In the genomic region with DNA sequence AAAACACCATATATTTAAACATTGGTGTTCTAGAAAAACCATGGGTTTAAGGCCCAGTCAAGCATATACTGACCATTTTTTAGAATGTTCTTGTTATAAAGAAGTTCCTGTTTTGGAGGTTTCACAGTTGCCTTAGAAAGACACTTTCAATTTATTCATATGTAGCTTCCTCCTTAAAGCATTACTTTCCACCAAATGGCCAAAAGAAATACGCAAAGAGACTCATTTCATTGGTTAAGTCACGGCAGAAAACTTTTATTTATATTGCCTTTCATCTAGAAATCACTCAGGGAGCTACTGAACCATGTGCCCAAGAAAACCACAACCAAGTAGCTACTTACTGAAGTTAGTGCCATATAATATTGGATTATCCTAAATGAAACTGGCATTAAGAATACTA, we compare ENCODE assay signal across 16 cellular contexts. TPM values are rescaled to one million over a fixed set of nuclear protein-coding genes. Genes with fewer than 3 reads are reported as not detected.
DNase-seq lines count a peak whose midpoint lies in the region; ATAC-seq and TF ChIP-seq lines count a peak whose summit lies in the region.
"Had no signal": no experiment of that assay in that cellular context is flagged by ENCODE, and none has a peak within 500 bp of the region (broad histone marks: within the 10 kb centered on the region; RNA-seq: fewer than 3 reads in every experiment).

No MANE protein-coding gene starts in this region.

- 90% methylated on average over 2 of the region's 2 CpGs for WGBS in hepatocyte (ENCODE audit: low lambda C conversion rate, missing lambda C conversion rate)
- WGBS in SK-N-SH (ENCODE audit: low lambda C conversion rate), result 7% methylated on average over 2 of the region's 2 CpGs

- H3F3A ChIP-seq in PC-9 (ENCODE audit: insufficient read depth, low read depth), result no peaks in the 10 kb centered on the region
- H3F3A ChIP-seq in SK-N-SH (replicated peaks; ENCODE audit: insufficient read depth), result no peaks in the 10 kb centered on the region

- DNase-seq in PC-9 (no peak), hepatocyte (ENCODE audit: low spot score) (no peak), SK-N-SH (no peak), NCI-H187 treated with DMSO at 0.1 percent for 48 hours (lab: John Stamatoyannopoulos, UW) (no peak)
- DNase-seq: activated T-cell treated with anti-CD3 and anti-CD28 coated beads, Interleukin-2, amount 50 U/mL, for 4 hours; GF-D8; islet precursor cell; stomach had no signal

- H3K27ac ChIP-seq in PC-9, result no peak overlapping the region
- H3K27ac ChIP-seq in hepatocyte, result no peak overlapping the region
- H3K27ac ChIP-seq in SK-N-SH (ENCODE audit: low read depth in 2 of 2, low read length in 1 of 2), result no peak overlapping the region
- H3K27ac ChIP-seq: right atrium auricular region, SJSA1, stomach had no signal

- H3K36me3 ChIP-seq in PC-9 (ENCODE audit: low read depth) (no peaks in the 10 kb centered on the region), hepatocyte (replicated peaks; ENCODE audit: insufficient read depth, low read depth) (no peaks in the 10 kb centered on the region), SK-N-SH (replicated peaks in 1 of 2; ENCODE audit: control insufficient read depth in 1 of 2, insufficient read depth in 2 of 2, low read length in 1 of 2) (no peaks in the 10 kb centered on the region)
- H3K36me3 ChIP-seq: right atrium auricular region, SJSA1, stomach had no signal

- H3K4me1 ChIP-seq in PC-9 (replicated peaks; ENCODE audit: insufficient read depth) (no peaks in the 10 kb centered on the region), hepatocyte (ENCODE audit: insufficient read depth) (no peaks in the 10 kb centered on the region), SK-N-SH (ENCODE audit: control insufficient read depth in 1 of 2, insufficient read depth in 2 of 2, low read depth in 1 of 2, low read length in 1 of 2) (no peaks in the 10 kb centered on the region; a peak in 1 of 4 replicates)
- H3K4me1 ChIP-seq: right atrium auricular region, SJSA1, stomach had no signal

- intact Hi-C loops in PC-9 (cut with micrococcal nuclease; ENCODE audit: unreplicated experiment), result no loop called here

- CTCF ChIA-PET in PC-9 (lab: Charles Lee) (interaction anchor here (0.7 kb wide), 1 partner anchor 204 kb away, joined by 3 read pairs; no protein-coding TSS in a partner anchor), SK-N-SH (lab: Yijun Ruan, JAX) (no interaction called here)

- H4K20me1 ChIP-seq in PC-9 (ENCODE audit: insufficient read depth) (no peaks in the 10 kb centered on the region), hepatocyte (ENCODE audit: insufficient read depth, poor library complexity, severe bottlenecking) (no peaks in the 10 kb centered on the region), SK-N-SH (ENCODE audit: insufficient read depth) (no peaks in the 10 kb centered on the region)

- no peak overlapping the region for H3K4me3 ChIP-seq in PC-9
- no peak overlapping the region for H3K4me3 ChIP-seq in hepatocyte
- no peak overlapping the region for H3K4me3 ChIP-seq in SK-N-SH (ENCODE audit: low read depth in 2 of 2, low read length in 1 of 2)
- H3K4me3 ChIP-seq: K562, right atrium auricular region, SJSA1, stomach had no signal

- no peak for TF ChIP-seq EP300 in SK-N-SH (IDR thresholded peaks at IDR 0.05; ENCODE audit: borderline replicate concordance in 1 of 2, low read depth in 1 of 2, low read length in 1 of 2)

- no peaks in the 10 kb centered on the region for H3K79me2 ChIP-seq in PC-9 (ENCODE audit: low read depth)
- no peaks in the 10 kb centered on the region for H3K79me2 ChIP-seq in hepatocyte
- H3K79me2 ChIP-seq in SK-N-SH (ENCODE audit: insufficient read depth), result no peaks in the 10 kb centered on the region

- no peaks in the 10 kb centered on the region for H3K27me3 ChIP-seq in PC-9 (ENCODE audit: insufficient read depth, low read depth)
- H3K27me3 ChIP-seq in hepatocyte, result no peaks in the 10 kb centered on the region
- peaks cover 4% of the 10 kb centered on the region; the same call in 1 of the 2 replicates for H3K27me3 ChIP-seq in SK-N-SH (ENCODE audit: insufficient read depth)
- H3K27me3 ChIP-seq: right atrium auricular region, SJSA1, stomach had no signal

- POLR2A ChIA-PET in PC-9 (lab: Charles Lee; ENCODE audit: unreplicated experiment) (no interaction called here), SK-N-SH (lab: Yijun Ruan, JAX) (no interaction called here)

- H2AFZ ChIP-seq in PC-9 (no peak overlapping the region), hepatocyte (no peak overlapping the region), SK-N-SH (ENCODE audit: low read depth) (no peak overlapping the region)

- no TSS peak for BruUV-seq in PC-9 (replicated peaks; lab: Mats Ljungman, UMichigan)

- no peak overlapping the region for H3K9ac ChIP-seq in SK-N-SH

- TF ChIP-seq RAD21 in SK-N-SH (IDR thresholded peaks at IDR 0.05; ENCODE audit: low read length), result no peak

- H3K4me2 ChIP-seq in PC-9 (no peak overlapping the region), hepatocyte (no peak overlapping the region), SK-N-SH (no peak overlapping the region)

- peak; percentile 89 for ATAC-seq in GM18519 (IDR thresholded peaks at IDR 0.05; ENCODE audit: low FRiP score, unreplicated experiment)
- peak; percentile 97 for ATAC-seq in GM21528 (IDR thresholded peaks at IDR 0.05; ENCODE audit: low FRiP score, unreplicated experiment)
- ATAC-seq in HG03342 (IDR thresholded peaks at IDR 0.05; ENCODE audit: unreplicated experiment), result peak; percentile 95
- peak; percentile 52 for ATAC-seq in esophagus mucosa
- ATAC-seq: activated T-cell treated with anti-CD3 and anti-CD28 coated beads, Interleukin-2, amount 50 U/mL, for 4 hours; K562 had no signal

- H3K9me2 ChIP-seq in PC-9 (ENCODE audit: insufficient read depth) (no peaks in the 10 kb centered on the region), hepatocyte (replicated peaks; ENCODE audit: insufficient read depth) (no peaks in the 10 kb centered on the region), SK-N-SH (no peaks in the 10 kb centered on the region)

- no peaks in the 10 kb centered on the region for H3K9me3 ChIP-seq in PC-9 (ENCODE audit: insufficient read depth, low read depth)
- no peaks in the 10 kb centered on the region for H3K9me3 ChIP-seq in hepatocyte (ENCODE audit: low read depth)
- H3K9me3 ChIP-seq in SK-N-SH, result no peaks in the 10 kb centered on the region
- H3K9me3 ChIP-seq: right atrium auricular region, SJSA1, stomach had no signal

- TF ChIP-seq CTCF in PC-9 (conservative IDR thresholded peaks at IDR 0.05) (no peak), hepatocyte (IDR thresholded peaks at IDR 0.05; ENCODE audit: poor library complexity) (no peak), SK-N-SH (IDR thresholded peaks at IDR 0.05) (no peak)

TF ChIP-seq in SK-N-SH, 30 proteins besides CTCF, POLR2A, EP300 and RAD21 (continues in another document):
- TF ChIP-seq TAF1 (IDR thresholded peaks at IDR 0.05; ENCODE audit: borderline replicate concordance, low read depth, low read length) (no peak), RCOR1 (IDR thresholded peaks at IDR 0.05; ENCODE audit: low read length) (no peak), EZH2phosphoT487 (IDR thresholded peaks at IDR 0.05; ENCODE audit: borderline replicate concordance, low read depth) (no peak), RFX5 (IDR thresholded peaks at IDR 0.05; ENCODE audit: low read length) (no peak), MXI1 (IDR thresholded peaks at IDR 0.05; ENCODE audit: low read depth, low read length) (no peak), JUND (IDR thresholded peaks at IDR 0.05) (no peak), FOSL2 (IDR thresholded peaks at IDR 0.05; ENCODE audit: borderline replicate concordance, low read depth) (no peak)
- TF ChIP-seq, protein P1, sequence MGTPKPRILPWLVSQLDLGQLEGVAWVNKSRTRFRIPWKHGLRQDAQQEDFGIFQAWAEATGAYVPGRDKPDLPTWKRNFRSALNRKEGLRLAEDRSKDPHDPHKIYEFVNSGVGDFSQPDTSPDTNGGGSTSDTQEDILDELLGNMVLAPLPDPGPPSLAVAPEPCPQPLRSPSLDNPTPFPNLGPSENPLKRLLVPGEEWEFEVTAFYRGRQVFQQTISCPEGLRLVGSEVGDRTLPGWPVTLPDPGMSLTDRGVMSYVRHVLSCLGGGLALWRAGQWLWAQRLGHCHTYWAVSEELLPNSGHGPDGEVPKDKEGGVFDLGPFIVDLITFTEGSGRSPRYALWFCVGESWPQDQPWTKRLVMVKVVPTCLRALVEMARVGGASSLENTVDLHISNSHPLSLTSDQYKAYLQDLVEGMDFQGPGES (IDR thresholded peaks at IDR 0.05; ENCODE audit: low read depth, low read length), result no peak
- TF ChIP-seq, protein P2, sequence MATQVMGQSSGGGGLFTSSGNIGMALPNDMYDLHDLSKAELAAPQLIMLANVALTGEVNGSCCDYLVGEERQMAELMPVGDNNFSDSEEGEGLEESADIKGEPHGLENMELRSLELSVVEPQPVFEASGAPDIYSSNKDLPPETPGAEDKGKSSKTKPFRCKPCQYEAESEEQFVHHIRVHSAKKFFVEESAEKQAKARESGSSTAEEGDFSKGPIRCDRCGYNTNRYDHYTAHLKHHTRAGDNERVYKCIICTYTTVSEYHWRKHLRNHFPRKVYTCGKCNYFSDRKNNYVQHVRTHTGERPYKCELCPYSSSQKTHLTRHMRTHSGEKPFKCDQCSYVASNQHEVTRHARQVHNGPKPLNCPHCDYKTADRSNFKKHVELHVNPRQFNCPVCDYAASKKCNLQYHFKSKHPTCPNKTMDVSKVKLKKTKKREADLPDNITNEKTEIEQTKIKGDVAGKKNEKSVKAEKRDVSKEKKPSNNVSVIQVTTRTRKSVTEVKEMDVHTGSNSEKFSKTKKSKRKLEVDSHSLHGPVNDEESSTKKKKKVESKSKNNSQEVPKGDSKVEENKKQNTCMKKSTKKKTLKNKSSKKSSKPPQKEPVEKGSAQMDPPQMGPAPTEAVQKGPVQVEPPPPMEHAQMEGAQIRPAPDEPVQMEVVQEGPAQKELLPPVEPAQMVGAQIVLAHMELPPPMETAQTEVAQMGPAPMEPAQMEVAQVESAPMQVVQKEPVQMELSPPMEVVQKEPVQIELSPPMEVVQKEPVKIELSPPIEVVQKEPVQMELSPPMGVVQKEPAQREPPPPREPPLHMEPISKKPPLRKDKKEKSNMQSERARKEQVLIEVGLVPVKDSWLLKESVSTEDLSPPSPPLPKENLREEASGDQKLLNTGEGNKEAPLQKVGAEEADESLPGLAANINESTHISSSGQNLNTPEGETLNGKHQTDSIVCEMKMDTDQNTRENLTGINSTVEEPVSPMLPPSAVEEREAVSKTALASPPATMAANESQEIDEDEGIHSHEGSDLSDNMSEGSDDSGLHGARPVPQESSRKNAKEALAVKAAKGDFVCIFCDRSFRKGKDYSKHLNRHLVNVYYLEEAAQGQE (IDR thresholded peaks at IDR 0.05; ENCODE audit: low read depth, low read length), result no peak

RNA-seq across cellular contexts. Expression of gene MYBPC1, which starts 40.0 kb away (rescaled TPM):
- 0.40 TPM for total RNA-seq in esophagus mucosa
- total RNA-seq in PC-9 (2021), result not detected in 2 replicates
- total RNA-seq in hepatocyte, result 3.2 and 3.4 TPM in 2 replicates
- 1.1 and 1.7 TPM in 2 replicates for polyA plus RNA-seq in hepatocyte
- polyA plus RNA-seq in SK-N-SH (2012; rRNA removed), result not detected in 2 replicates
- polyA plus RNA-seq in SK-N-SH (2012; cell fraction: cytosol; rRNA removed), result not detected in 2 replicates
- not detected in 2 replicates for polyA plus RNA-seq in SK-N-SH (2012; cell fraction: nucleus; rRNA removed)
- total RNA-seq: activated T-cell treated with anti-CD3 and anti-CD28 coated beads, Interleukin-2, amount 50 U/mL, for 4 hours; dermis microvascular lymphatic vessel endothelial cell; K562; SJSA1 had no signal
- polyA plus RNA-seq: K562 had no signal
